ENCODE assay signal across 17 cellular contexts in the genomic region with DNA sequence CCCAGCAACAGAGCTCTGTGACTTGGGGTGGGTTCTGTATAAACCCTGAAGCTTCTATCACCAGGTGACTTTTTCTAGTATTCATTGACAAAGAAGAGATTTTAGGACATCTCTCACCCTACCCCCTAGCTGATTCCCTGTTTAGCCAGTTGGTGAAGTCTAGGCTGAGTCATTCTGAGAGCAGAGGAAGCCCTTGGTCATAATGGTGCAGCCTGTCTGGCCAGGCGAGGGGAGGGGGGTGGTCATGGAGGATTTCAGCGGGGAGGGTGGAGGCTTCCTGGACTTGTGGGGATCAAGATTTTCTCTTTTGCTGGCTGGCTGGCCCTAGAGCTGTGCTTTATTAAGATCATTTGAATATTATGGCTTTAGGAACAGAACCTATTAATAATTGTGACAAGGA.
DNase-seq lines count a peak whose midpoint lies in the region; ATAC-seq and TF ChIP-seq lines count a peak whose summit lies in the region.
"Had no signal": no experiment of that assay in that cellular context is flagged by ENCODE, and none has a peak within 500 bp of the region (broad histone marks: within the 10 kb centered on the region; RNA-seq: fewer than 3 reads in every experiment).

No MANE protein-coding gene starts in this region.

- H4K91ac ChIP-seq in H9 (ENCODE audit: insufficient read length, low read depth, low read length) = no peak overlapping the region

- DNase-seq in Daoy (ENCODE audit: low read depth) (peak; percentile 33), H9 (peak; percentile 3), WERI-Rb-1 (peak; percentile 74), kidney tubule cell (ENCODE audit: low spot score) (peak; percentile 20), Calu3 (no peak)
- DNase-seq in stimulated activated CD4-positive, alpha-beta T cell treated with anti-CD3 and anti-CD28 coated beads, Interleukin-1b, Interleukin-23, amount 100 ng/mL, for 48 hours = no peak
- DNase-seq: BE2C; DND-41; Kasumi-1; MM.1S; NCI-H1048; NCI-H1417 treated with DMSO at 0.1 percent for 48 hours; NCI-H446 treated with DMSO at 0.1 percent for 48 hours; NK-92 treated with Interleukin-12 subunit alpha and Interleukin-12 subunit beta, amount 100 ng/mL, for 24 hours; SJCRH30 had no signal

- no peaks in the 10 kb centered on the region for H4K20me1 ChIP-seq in H9 (ENCODE audit: control insufficient read depth, insufficient read depth, insufficient read length)

- no peak overlapping the region for H3K4ac ChIP-seq in H9 (ENCODE audit: low read depth, low read length)

- H3T11ph ChIP-seq in H9 (ENCODE audit: low read length) = no peak overlapping the region

- intact Hi-C loops in Calu3 (cut with micrococcal nuclease; ENCODE audit: unreplicated experiment) = no loop called here

- H2BK12ac ChIP-seq in H9 (ENCODE audit: insufficient read length, low read depth, low read length) = no peak overlapping the region

- H2AK5ac ChIP-seq in H9 (ENCODE audit: insufficient read length, low read length) = no peak overlapping the region

- no peak overlapping the region for H4K8ac ChIP-seq in H9 (replicated peaks; ENCODE audit: insufficient read length, low read depth, low read length)

- no peak overlapping the region for H2BK15ac ChIP-seq in H9 (ENCODE audit: low read depth, low read length)

- no peak overlapping the region for H2BK120ac ChIP-seq in H9 (ENCODE audit: low read depth, low read length, poor library complexity, severe bottlenecking)

- H3K9ac ChIP-seq in H9 (ENCODE audit: extremely low read depth, insufficient read length, low read length) = no peak overlapping the region

- H2BK20ac ChIP-seq in H9 (ENCODE audit: low read depth, low read length, poor library complexity, severe bottlenecking) = no peak overlapping the region

- H3K36me3 ChIP-seq in WERI-Rb-1 = no peaks in the 10 kb centered on the region
- H3K36me3 ChIP-seq: BE2C, SJCRH30 had no signal

- no peak for TF ChIP-seq CTCF in H9 (conservative IDR thresholded peaks at IDR 0.05)
- TF ChIP-seq CTCF in WERI-Rb-1 (IDR thresholded peaks at IDR 0.05; ENCODE audit: low read depth, low read length) = no peak
- no peak for TF ChIP-seq CTCF in Calu3 (IDR thresholded peaks at IDR 0.05; ENCODE audit: unreplicated experiment)

- no peak overlapping the region for H3K14ac ChIP-seq in H9 (ENCODE audit: insufficient read depth, low read length)

- no peak overlapping the region for H4K5ac ChIP-seq in H9 (ENCODE audit: insufficient read length, low read depth, low read length)

- no peak overlapping the region for H3K56ac ChIP-seq in H9 (ENCODE audit: insufficient read length, low read depth, low read length)

- no CpG with 5 or more reads among the region's 2 CpGs for WGBS in H9 (ENCODE audit: extremely low coverage, insufficient read length, low lambda C conversion rate)

- no peak overlapping the region for H3K18ac ChIP-seq in H9 (ENCODE audit: insufficient read length, low read depth, low read length)

- no peak overlapping the region for H3K27ac Mint-ChIP-seq in H9
- no peak overlapping the region for H3K27ac Mint-ChIP-seq in Calu3 (ENCODE audit: unreplicated experiment)

- H3K27me3 Mint-ChIP-seq in H9 (ENCODE audit: low read depth) (peaks cover 6% of the 10 kb centered on the region; the same call in 1 of the 2 replicates), Calu3 (ENCODE audit: unreplicated experiment) (peaks cover 96% of the 10 kb centered on the region)

- H3K27ac ChIP-seq in H9 (ENCODE audit: insufficient read length, low read depth, low read length) (no peak overlapping the region), WERI-Rb-1 (peak overlapping the region; percentile 78)
- H3K27ac ChIP-seq: SJCRH30 had no signal

- no peak overlapping the region for H2AFZ ChIP-seq in H9 (ENCODE audit: low read length)

- H3K36me3 Mint-ChIP-seq in H9 (ENCODE audit: insufficient read depth in 1 of 3, low read depth in 3 of 3) (no peaks in the 10 kb centered on the region), Calu3 (ENCODE audit: insufficient read depth, unreplicated experiment) (no peaks in the 10 kb centered on the region)

- H3K23me2 ChIP-seq in H9 (ENCODE audit: insufficient read length, low read depth, low read length, poor library complexity, severe bottlenecking) = no peaks in the 10 kb centered on the region

- H3K9me3 ChIP-seq in H9 (ENCODE audit: control insufficient read depth, low read depth, low read length) = no peaks in the 10 kb centered on the region
- H3K9me3 ChIP-seq in WERI-Rb-1 (ENCODE audit: severe bottlenecking) = peaks cover 3% of the 10 kb centered on the region
- H3K9me3 ChIP-seq: BE2C, SJCRH30 had no signal

- no TSS peak for BruUV-seq in Calu3 (replicated peaks; lab: Mats Ljungman, UMichigan)

- no peaks in the 10 kb centered on the region for H3K79me2 ChIP-seq in H9 (ENCODE audit: insufficient read depth, low read length)

- H3K4me3 Mint-ChIP-seq in H9 (no peak overlapping the region), Calu3 (ENCODE audit: low read depth, unreplicated experiment) (no peak overlapping the region)

- CTCF ChIA-PET in Calu3 (lab: Charles Lee) = interaction anchor here (0.7 kb wide), 1 partner anchor 84 kb away, joined by 5 read pairs; no protein-coding TSS in a partner anchor

- no peak overlapping the region for H3K4me2 ChIP-seq in H9 (ENCODE audit: insufficient read depth, insufficient read length, low read length)

- H3K4me1 ChIP-seq in H9 (ENCODE audit: insufficient read depth, low read length) = no peaks in the 10 kb centered on the region
- H3K4me1 ChIP-seq: SJCRH30 had no signal

- no peak overlapping the region for H3K23ac ChIP-seq in H9 (ENCODE audit: insufficient read length, low read depth, low read length)

- no peaks in the 10 kb centered on the region for H3K27me3 ChIP-seq in H9 (ENCODE audit: insufficient read depth, low read length)
- H3K27me3 ChIP-seq in WERI-Rb-1 (ENCODE audit: insufficient read depth, low read depth, severe bottlenecking) = no peaks in the 10 kb centered on the region
- H3K27me3 ChIP-seq: BE2C had no signal

- peaks cover 0 to 3% of the 10 kb centered on the region in 2 experiments; a peak in 2 of 5 replicates for H3K9me3 Mint-ChIP-seq in H9
- no peaks in the 10 kb centered on the region for H3K9me3 Mint-ChIP-seq in Calu3 (ENCODE audit: low read depth, unreplicated experiment)

- H3K79me1 ChIP-seq in H9 (ENCODE audit: insufficient read depth, low read depth, low read length, poor library complexity, severe bottlenecking) = no peaks in the 10 kb centered on the region

- H3K4me3 ChIP-seq in WERI-Rb-1 (ENCODE audit: low read depth, low read length) = peak overlapping the region; percentile 20; the same call in 1 of the 2 replicates
- H3K4me3 ChIP-seq: SJCRH30 had no signal

- no peak for ATAC-seq in GM18907 (IDR thresholded peaks at IDR 0.05; ENCODE audit: unreplicated experiment)
- ATAC-seq: Panc1 had no signal

- H3K4me1 Mint-ChIP-seq in H9 (peaks cover 20 to 36% of the 10 kb centered on the region in 2 experiments), Calu3 (ENCODE audit: low read depth, unreplicated experiment) (no peaks in the 10 kb centered on the region)

- no peak overlapping the region for H2BK5ac ChIP-seq in H9 (ENCODE audit: insufficient read length, low read length)

Comparison
In these comparisons a context has a peak if more than half of its experiments do, and no peak if none do; other contexts are left out.
1. DNase-seq: peak in Daoy (single experiment), H9 (single experiment), WERI-Rb-1 (single experiment) and kidney tubule cell (single experiment); none in stimulated activated CD4-positive, alpha-beta T cell treated with anti-CD3 and anti-CD28 coated beads, Interleukin-1b, Interleukin-23, amount 100 ng/mL, for 48 hours (single experiment) and Calu3 (single experiment).